ENCODE assay signal across 24 cellular contexts in genomic region chr1:192133350-192133950, GRCh38. TPM values are rescaled to one million over a fixed set of nuclear protein-coding genes. Genes with fewer than 3 reads are reported as not detected.
DNase-seq lines count a peak whose midpoint lies in the region; ATAC-seq and TF ChIP-seq lines count a peak whose summit lies in the region.
"Had no signal": no experiment of that assay in that cellular context is flagged by ENCODE, and none has a peak within 500 bp of the region (broad histone marks: within the 10 kb centered on the region; RNA-seq: fewer than 3 reads in every experiment).

No MANE protein-coding gene starts in this region.

- H3K79me2 ChIP-seq in osteoblast (ENCODE audit: insufficient read depth, low read length) = no peaks in the 10 kb centered on the region

- POLR2A ChIA-PET in RWPE1 (lab: Yijun Ruan, JAX; ENCODE audit: low non-redundant PET) = no interaction called here

- CTCF ChIA-PET in RWPE1 (lab: Yijun Ruan, JAX) = no interaction called here

- intact Hi-C loops in lower lobe of right lung (cut with DNase I) = no loop called here
- intact Hi-C loops in upper lobe of right lung (cut with DNase I) = no loop called here

- no peak overlapping the region for H3K4me2 ChIP-seq in osteoblast (ENCODE audit: insufficient read depth, low read length)
- H3K4me2 ChIP-seq: KMS-11 had no signal

- TF ChIP-seq CTCF in RWPE1 (conservative IDR thresholded peaks at IDR 0.05; ENCODE audit: low read depth) (no peak), osteoblast (IDR thresholded peaks at IDR 0.05; ENCODE audit: extremely low read depth, low read depth, low read length) (no peak), lower lobe of right lung (IDR thresholded peaks at IDR 0.05) (no peak), upper lobe of right lung (IDR thresholded peaks at IDR 0.05) (no peak)

- H2AFZ ChIP-seq in osteoblast (ENCODE audit: low read length) = no peak overlapping the region

- H3K27ac ChIP-seq in RWPE1 = no peak overlapping the region
- peak overlapping the region; percentile 53 for H3K27ac ChIP-seq in epithelial cell of prostate
- H3K27ac ChIP-seq in osteoblast (ENCODE audit: low read depth, low read length) = peak overlapping the region; percentile 17
- no peak overlapping the region for H3K27ac ChIP-seq in lower lobe of right lung
- no peak overlapping the region for H3K27ac ChIP-seq in upper lobe of right lung
- H3K27ac ChIP-seq: ascending aorta, KMS-11, left ventricle myocardium inferior, spleen had no signal

- ATAC-seq in lower lobe of right lung = no peak
- no peak for ATAC-seq in upper lobe of right lung
- ATAC-seq: mucosa of descending colon had no signal

- H3K4me1 ChIP-seq in osteoblast (ENCODE audit: insufficient read depth, low read length) (peaks cover 4% of the 10 kb centered on the region), lower lobe of right lung (no peaks in the 10 kb centered on the region), upper lobe of right lung (no peaks in the 10 kb centered on the region)
- H3K4me1 ChIP-seq: ascending aorta, left ventricle myocardium inferior, spleen had no signal

- DNase-seq in EH (ENCODE audit: low read depth) (peak; percentile 9), RWPE1 (ENCODE audit: low spot score) (peak; percentile 8), epithelial cell of prostate (ENCODE audit: low read depth, low spot score) (no peak), osteoblast (ENCODE audit: insufficient read length, low spot score, missing footprints) (no peak), activated gamma-delta T cell treated with Interleukin-2 at 50 U/mL for 16 hours (no peak), lower lobe of right lung (no peak), upper lobe of right lung (no peak)
- DNase-seq in activated CD4-positive, alpha-beta T cell treated with anti-CD3 and anti-CD28 coated beads for 4 hours = no peak
- DNase-seq: activated CD4-positive, alpha-beta T cell treated with anti-CD3 and anti-CD28 coated beads, Interleukin-2, amount 50 U/mL, for 1 hour; activated CD8-positive, alpha-beta memory T cell treated with anti-CD3 and anti-CD28 coated beads, Interleukin-2, amount 50 U/mL, for 48 hours; activated naive CD4-positive, alpha-beta T cell treated with anti-CD3 and anti-CD28 coated beads for 36 hours; CD8-positive, alpha-beta memory T cell; DMS79; left ventricle myocardium inferior; mucosa of descending colon; NCI-H1048; NCI-H2081; NCI-H524 treated with DMSO at 0.1 percent for 48 hours; Right ventricle myocardium superior; spleen; T-helper 1 cell had no signal

- no peak overlapping the region for H3K4me3 ChIP-seq in osteoblast (ENCODE audit: insufficient read depth, low read length)
- no peak overlapping the region for H3K4me3 ChIP-seq in lower lobe of right lung
- no peak overlapping the region for H3K4me3 ChIP-seq in upper lobe of right lung
- H3K4me3 ChIP-seq: ascending aorta, left ventricle myocardium inferior, mucosa of descending colon, spleen had no signal

- H3K27me3 ChIP-seq in osteoblast (ENCODE audit: insufficient read depth, low read length) (no peaks in the 10 kb centered on the region), lower lobe of right lung (ENCODE audit: low read depth) (no peaks in the 10 kb centered on the region), upper lobe of right lung (no peaks in the 10 kb centered on the region)
- H3K27me3 ChIP-seq: ascending aorta, spleen had no signal

- H4K20me1 ChIP-seq in osteoblast (ENCODE audit: insufficient read depth, low read length) = no peaks in the 10 kb centered on the region

- H3K9me3 ChIP-seq in osteoblast (ENCODE audit: low read depth, low read length) = no peaks in the 10 kb centered on the region
- no peaks in the 10 kb centered on the region for H3K9me3 ChIP-seq in lower lobe of right lung
- H3K9me3 ChIP-seq in upper lobe of right lung = no peaks in the 10 kb centered on the region
- H3K9me3 ChIP-seq: ascending aorta, left ventricle myocardium inferior, mucosa of descending colon had no signal

- H3K36me3 ChIP-seq in osteoblast (ENCODE audit: insufficient read depth, low read length) (no peaks in the 10 kb centered on the region), lower lobe of right lung (no peaks in the 10 kb centered on the region), upper lobe of right lung (no peaks in the 10 kb centered on the region)
- H3K36me3 ChIP-seq: ascending aorta, left ventricle myocardium inferior, spleen had no signal

RNA-seq across cellular contexts. Expression of gene RGS18, which starts 24.8 kb away (rescaled TPM):
- total RNA-seq in osteoblast = 0.36 and 0.88 TPM in 2 replicates
- 13.0 TPM for total RNA-seq in lower lobe of right lung
- total RNA-seq in upper lobe of right lung = 9.1 TPM
- total RNA-seq: activated naive CD4-positive, alpha-beta T cell treated with anti-CD3 and anti-CD28 coated beads for 36 hours; neural crest cell had no signal

Comparison
In these comparisons a context has a peak if more than half of its experiments do, and no peak if none do; other contexts are left out.
1. DNase-seq: peak in EH (single experiment) and RWPE1 (single experiment); none in epithelial cell of prostate (single experiment), osteoblast (single experiment), activated CD4-positive, alpha-beta T cell treated with anti-CD3 and anti-CD28 coated beads for 4 hours (0 of 2), activated gamma-delta T cell treated with Interleukin-2 at 50 U/mL for 16 hours (single experiment), lower lobe of right lung (single experiment) and upper lobe of right lung (single experiment).
2. H3K27ac ChIP-seq: peak in epithelial cell of prostate (single experiment) and osteoblast (single experiment); none in RWPE1 (single experiment), lower lobe of right lung (single experiment) and upper lobe of right lung (single experiment).